Comparison of ENCODE assay signal across 18 cellular contexts in the genomic region with DNA sequence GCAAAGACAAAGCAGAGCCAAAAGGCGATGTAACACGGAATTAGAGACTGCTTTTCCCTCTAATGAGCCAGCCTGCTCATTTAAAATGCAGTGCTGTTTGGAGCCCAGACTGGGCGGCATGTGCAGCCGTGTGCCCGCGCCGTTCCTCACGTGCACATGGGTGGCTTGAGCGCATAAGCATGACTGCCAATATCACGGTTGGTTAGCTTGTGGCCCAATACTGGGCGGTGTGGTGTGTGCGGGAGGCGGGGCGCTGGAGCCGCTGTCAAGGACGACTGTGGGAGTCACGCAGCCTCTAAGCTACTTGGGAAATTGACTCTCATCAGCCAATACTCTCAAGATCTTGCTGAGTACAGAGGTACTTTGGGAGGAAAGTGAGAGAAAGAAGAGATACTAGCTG.
A peak's percentile ranks its signal among the peaks of the same experiment; 100 is the strongest.
DNase-seq lines count a peak whose midpoint lies in the region; ATAC-seq and TF ChIP-seq lines count a peak whose summit lies in the region.
"Had no signal": no experiment of that assay in that cellular context is flagged by ENCODE, and none has a peak within 500 bp of the region (broad histone marks: within the 10 kb centered on the region; RNA-seq: fewer than 3 reads in every experiment).

No MANE protein-coding gene starts in this region.

- H3K4me1 ChIP-seq in BE2C, result peaks cover 11% of the 10 kb centered on the region
- no peaks in the 10 kb centered on the region for H3K4me1 ChIP-seq in osteoblast (ENCODE audit: insufficient read depth, low read length)
- H3K4me1 ChIP-seq: parathyroid adenoma, suprapubic skin had no signal

- peak overlapping the region; percentile 49 for H3K4me3 ChIP-seq in BE2C (ENCODE audit: low read depth, low read length)
- H3K4me3 ChIP-seq in osteoblast (ENCODE audit: insufficient read depth, low read length), result no peak overlapping the region
- H3K4me3 ChIP-seq: mucosa of descending colon, PC-9, suprapubic skin had no signal

- ATAC-seq in GM19397 (IDR thresholded peaks at IDR 0.05; ENCODE audit: unreplicated experiment), result no peak
- ATAC-seq in HG02642 (IDR thresholded peaks at IDR 0.05; ENCODE audit: poor library complexity, unreplicated experiment), result no peak
- ATAC-seq: mucosa of descending colon had no signal

- H3K27me3 ChIP-seq in BE2C, result no peaks in the 10 kb centered on the region
- peaks cover 37% of the 10 kb centered on the region for H3K27me3 ChIP-seq in osteoblast (ENCODE audit: insufficient read depth, low read length)

- H3K9me3 ChIP-seq in BE2C (no peaks in the 10 kb centered on the region), osteoblast (ENCODE audit: low read depth, low read length) (no peaks in the 10 kb centered on the region)
- H3K9me3 ChIP-seq: mucosa of descending colon, suprapubic skin had no signal

- no peak overlapping the region for H2AFZ ChIP-seq in osteoblast (ENCODE audit: low read length)
- H2AFZ ChIP-seq: parathyroid adenoma, PC-9 had no signal

- H3K79me2 ChIP-seq in osteoblast (ENCODE audit: insufficient read depth, low read length), result no peaks in the 10 kb centered on the region
- H3K79me2 ChIP-seq: parathyroid adenoma had no signal

- TF ChIP-seq CTCF in BE2C (IDR thresholded peaks at IDR 0.05; ENCODE audit: low read depth, low read length), result no peak
- TF ChIP-seq CTCF in osteoblast (IDR thresholded peaks at IDR 0.05; ENCODE audit: extremely low read depth, low read depth, low read length), result no peak

- peak; percentile 67 for DNase-seq in BE2C
- peak; percentile 83 for DNase-seq in NCI-H1694 treated with DMSO at 0.1 percent for 48 hours (lab: John Stamatoyannopoulos, UW)
- DNase-seq in astrocyte of the hippocampus (ENCODE audit: low read depth, low spot score), result peak; percentile 39
- peak; percentile 15 for DNase-seq in osteoblast (ENCODE audit: insufficient read length, low spot score, missing footprints)
- DNase-seq in hepatic stellate cell (ENCODE audit: low spot score), result no peak
- no peak for DNase-seq in NCI-H128 (lab: John Stamatoyannopoulos, UW; ENCODE audit: unreplicated experiment)
- DNase-seq: activated B cell treated with CpG ODN at 0.5 μM for 24 hours; activated naive CD4-positive, alpha-beta T cell treated with Interleukin-2 at 50 U/mL for 16 hours; DMS79 treated with DMSO at 0.1 percent for 48 hours; HFFc6; Kasumi-1; mucosa of descending colon; NCI-H187 treated with DMSO at 0.1 percent for 48 hours; PC-9 had no signal

- no peaks in the 10 kb centered on the region for H4K20me1 ChIP-seq in osteoblast (ENCODE audit: insufficient read depth, low read length)

- no peak overlapping the region for H3K27ac ChIP-seq in osteoblast (ENCODE audit: low read depth, low read length)
- H3K27ac ChIP-seq: parathyroid adenoma, PC-9, suprapubic skin had no signal

- no peaks in the 10 kb centered on the region for H3K36me3 ChIP-seq in BE2C
- H3K36me3 ChIP-seq in osteoblast (ENCODE audit: insufficient read depth, low read length), result no peaks in the 10 kb centered on the region
- H3K36me3 ChIP-seq: suprapubic skin had no signal

- H3K4me2 ChIP-seq in osteoblast (ENCODE audit: insufficient read depth, low read length), result no peak overlapping the region
- H3K4me2 ChIP-seq: PC-9 had no signal

Comparison
In these comparisons a context has a peak if more than half of its experiments do, and no peak if none do; other contexts are left out.
1. DNase-seq: peak in BE2C (single experiment), NCI-H1694 treated with DMSO at 0.1 percent for 48 hours (single experiment), astrocyte of the hippocampus (single experiment) and osteoblast (single experiment); none in hepatic stellate cell (single experiment) and NCI-H128 (single experiment).